ENCODE assay signal across 1 cellular context in the genomic region with DNA sequence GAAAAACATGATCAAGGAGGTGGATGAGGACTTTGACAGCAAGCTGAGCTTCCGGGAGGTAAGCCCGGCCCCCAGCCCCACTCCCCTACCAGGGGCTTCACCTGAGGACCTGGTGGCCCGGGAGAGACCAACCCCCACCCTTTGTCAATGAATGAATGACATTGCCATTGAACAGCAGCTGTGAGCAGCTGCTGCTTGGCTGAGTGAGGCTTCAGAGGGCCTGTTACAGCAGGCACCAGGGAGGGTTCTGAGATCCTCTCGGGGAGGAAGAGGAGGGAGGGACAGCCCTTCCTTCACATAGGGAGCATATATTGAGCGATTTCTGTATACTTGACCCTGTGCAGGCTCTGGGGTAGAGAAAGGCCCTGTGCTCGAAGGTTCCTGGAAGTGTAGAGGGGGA.
TF ChIP-seq lines count a peak whose summit lies in the region.

No MANE protein-coding gene starts in this region.

TF ChIP-seq in IMR-90, 13 proteins besides CTCF, POLR2A, EP300 and RAD21:
- no peak for TF ChIP-seq BHLHE40 (IDR thresholded peaks at IDR 0.05; ENCODE audit: low read depth, low read length)
- no peak for TF ChIP-seq MXI1 (IDR thresholded peaks at IDR 0.05; ENCODE audit: borderline replicate concordance, low read depth, low read length)
- TF ChIP-seq SMC3 (IDR thresholded peaks at IDR 0.05; ENCODE audit: low read depth, low read length): no peak
- TF ChIP-seq MAZ (IDR thresholded peaks at IDR 0.05; ENCODE audit: borderline replicate concordance, low read depth, low read length): no peak
- TF ChIP-seq, protein P1, sequence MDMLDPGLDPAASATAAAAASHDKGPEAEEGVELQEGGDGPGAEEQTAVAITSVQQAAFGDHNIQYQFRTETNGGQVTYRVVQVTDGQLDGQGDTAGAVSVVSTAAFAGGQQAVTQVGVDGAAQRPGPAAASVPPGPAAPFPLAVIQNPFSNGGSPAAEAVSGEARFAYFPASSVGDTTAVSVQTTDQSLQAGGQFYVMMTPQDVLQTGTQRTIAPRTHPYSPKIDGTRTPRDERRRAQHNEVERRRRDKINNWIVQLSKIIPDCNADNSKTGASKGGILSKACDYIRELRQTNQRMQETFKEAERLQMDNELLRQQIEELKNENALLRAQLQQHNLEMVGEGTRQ (IDR thresholded peaks at IDR 0.05; ENCODE audit: low read depth, low read length): no peak
- no peak for TF ChIP-seq FOS (IDR thresholded peaks at IDR 0.05; ENCODE audit: low read depth, low read length)
- TF ChIP-seq RFX5 (IDR thresholded peaks at IDR 0.05; ENCODE audit: low read depth, low read length): no peak
- TF ChIP-seq CHD1 (IDR thresholded peaks at IDR 0.05; ENCODE audit: low read depth, low read length): no peak
- TF ChIP-seq, protein P2, sequence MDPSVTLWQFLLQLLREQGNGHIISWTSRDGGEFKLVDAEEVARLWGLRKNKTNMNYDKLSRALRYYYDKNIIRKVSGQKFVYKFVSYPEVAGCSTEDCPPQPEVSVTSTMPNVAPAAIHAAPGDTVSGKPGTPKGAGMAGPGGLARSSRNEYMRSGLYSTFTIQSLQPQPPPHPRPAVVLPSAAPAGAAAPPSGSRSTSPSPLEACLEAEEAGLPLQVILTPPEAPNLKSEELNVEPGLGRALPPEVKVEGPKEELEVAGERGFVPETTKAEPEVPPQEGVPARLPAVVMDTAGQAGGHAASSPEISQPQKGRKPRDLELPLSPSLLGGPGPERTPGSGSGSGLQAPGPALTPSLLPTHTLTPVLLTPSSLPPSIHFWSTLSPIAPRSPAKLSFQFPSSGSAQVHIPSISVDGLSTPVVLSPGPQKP (IDR thresholded peaks at IDR 0.05; ENCODE audit: borderline replicate concordance, low read depth, low read length): no peak
- no peak for TF ChIP-seq RCOR1 (IDR thresholded peaks at IDR 0.05; ENCODE audit: insufficient replicate concordance, low read length)
- no peak for TF ChIP-seq CEBPB (IDR thresholded peaks at IDR 0.05; ENCODE audit: low read depth, low read length)
- TF ChIP-seq NFE2L2 (IDR thresholded peaks at IDR 0.05; ENCODE audit: low read depth, low read length): no peak
- TF ChIP-seq MAFK (IDR thresholded peaks at IDR 0.05; ENCODE audit: low read depth, low read length): no peak
TF ChIP-seq in IMR-90: peak in this region for 0.
